9 cellular contexts compared by ENCODE assay signal in the genomic region with DNA sequence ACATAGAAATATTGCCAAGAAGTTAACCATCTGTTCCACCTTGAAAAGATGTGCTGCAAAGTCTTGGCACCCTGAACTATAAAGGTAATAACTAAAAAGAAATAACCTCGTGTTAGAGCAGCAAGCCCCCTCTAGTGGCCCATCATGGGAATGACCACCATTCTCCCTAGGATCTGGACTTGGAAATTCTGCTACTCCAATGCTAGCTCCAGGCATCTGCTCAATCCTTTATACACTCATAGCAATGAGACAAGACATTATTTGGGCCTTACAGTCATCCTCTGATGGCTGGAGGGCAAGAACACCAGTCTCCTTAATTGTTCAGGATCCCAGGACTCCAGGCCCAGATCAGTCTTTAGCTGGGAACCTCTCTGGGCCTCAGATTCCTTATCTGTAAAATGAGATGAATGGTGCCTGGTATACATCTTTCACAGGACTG.
DNase-seq lines count a peak whose midpoint lies in the region; ATAC-seq lines count a peak whose summit lies in the region.
"Had no signal": no experiment of that assay in that cellular context is flagged by ENCODE, and none has a peak within 500 bp of the region (broad histone marks: within the 10 kb centered on the region; RNA-seq: fewer than 3 reads in every experiment).

No MANE protein-coding gene starts in this region.

- intact Hi-C loops in posterior cingulate gyrus (cut with DNase I) = loop anchor here (2.0 to 10.0 kb wide), 2 partner anchors 113 to 275 kb away; no protein-coding TSS in a partner anchor

- H3K4me1 Mint-ChIP-seq in activated CD8-positive, alpha-beta memory T cell treated with anti-CD3 and anti-CD28 coated beads, Interleukin-2, amount 10 ng/mL, durations not matched to agents 7 days and 5 days = no peaks in the 10 kb centered on the region

- ATAC-seq in HG02840 (IDR thresholded peaks at IDR 0.05; ENCODE audit: low FRiP score, unreplicated experiment) = peak; percentile 60
- no peak for ATAC-seq in activated CD8-positive, alpha-beta memory T cell treated with anti-CD3 and anti-CD28 coated beads, Interleukin-2, amount 10 ng/mL, durations not matched to agents 7 days and 5 days

- no peak overlapping the region for H3K4me3 Mint-ChIP-seq in activated CD8-positive, alpha-beta memory T cell treated with anti-CD3 and anti-CD28 coated beads, Interleukin-2, amount 10 ng/mL, durations not matched to agents 7 days and 5 days
- H3K4me3 Mint-ChIP-seq: dendritic cell treated with granulocyte-macrophage colony-stimulating factor and Interleukin-4, amounts not matched to agents 40 ng/mL and 50 ng/mL, for 4 days had no signal

- no peaks in the 10 kb centered on the region for H3K9me3 Mint-ChIP-seq in activated CD8-positive, alpha-beta memory T cell treated with anti-CD3 and anti-CD28 coated beads, Interleukin-2, amount 10 ng/mL, durations not matched to agents 7 days and 5 days (ENCODE audit: low read depth)

- no peaks in the 10 kb centered on the region for H3K36me3 Mint-ChIP-seq in activated CD8-positive, alpha-beta memory T cell treated with anti-CD3 and anti-CD28 coated beads, Interleukin-2, amount 10 ng/mL, durations not matched to agents 7 days and 5 days

- no peak overlapping the region for H3K27ac Mint-ChIP-seq in activated CD8-positive, alpha-beta memory T cell treated with anti-CD3 and anti-CD28 coated beads, Interleukin-2, amount 10 ng/mL, durations not matched to agents 7 days and 5 days
- H3K27ac Mint-ChIP-seq: dendritic cell treated with granulocyte-macrophage colony-stimulating factor and Interleukin-4, amounts not matched to agents 40 ng/mL and 50 ng/mL, for 4 days had no signal

- DNase-seq in activated effector memory CD4-positive, alpha-beta T cell treated with anti-CD3 and anti-CD28 coated beads, Interleukin-2, amount 50 U/mL, for 16 hours = peak; percentile 67
- DNase-seq in activated effector memory CD4-positive, alpha-beta T cell treated with Interleukin-2 at 50 U/mL for 16 hours = no peak
- DNase-seq in NCI-H446 treated with DMSO at 0.1 percent for 48 hours (lab: John Stamatoyannopoulos, UW) (peak; percentile 88), germinal center (ENCODE audit: low spot score) (peak; percentile 30), posterior cingulate gyrus (peak in 7 of 10 donors; percentile 36 to 85 (median 57)), HuH-7.5 (ENCODE audit: low spot score) (no peak)
- peak; percentile 53 for DNase-seq in activated CD8-positive, alpha-beta memory T cell treated with anti-CD3 and anti-CD28 coated beads, Interleukin-2, amount 10 ng/mL, durations not matched to agents 7 days and 5 days

- peaks cover 13% of the 10 kb centered on the region for H3K27me3 Mint-ChIP-seq in activated CD8-positive, alpha-beta memory T cell treated with anti-CD3 and anti-CD28 coated beads, Interleukin-2, amount 10 ng/mL, durations not matched to agents 7 days and 5 days
- H3K27me3 Mint-ChIP-seq: dendritic cell treated with granulocyte-macrophage colony-stimulating factor and Interleukin-4, amounts not matched to agents 40 ng/mL and 50 ng/mL, for 4 days had no signal

- CTCF ChIA-PET in activated CD8-positive, alpha-beta memory T cell treated with anti-CD3 and anti-CD28 coated beads, Interleukin-2, amount 10 ng/mL, durations not matched to agents 7 days and 5 days (lab: Charles Lee) = interaction anchor here (0.8 to 2.1 kb wide), 11 partner anchors 11 to 381 kb away, joined by 3 to 12 read pairs (median 4); no protein-coding TSS in a partner anchor

Comparison
In these comparisons a context has a peak if more than half of its experiments do, and no peak if none do; other contexts are left out.
1. DNase-seq: peak in activated effector memory CD4-positive, alpha-beta T cell treated with anti-CD3 and anti-CD28 coated beads, Interleukin-2, amount 50 U/mL, for 16 hours (single experiment), NCI-H446 treated with DMSO at 0.1 percent for 48 hours (single experiment), activated CD8-positive, alpha-beta memory T cell treated with anti-CD3 and anti-CD28 coated beads, Interleukin-2, amount 10 ng/mL, durations not matched to agents 7 days and 5 days (single experiment), germinal center (single experiment) and posterior cingulate gyrus (7 of 10); none in activated effector memory CD4-positive, alpha-beta T cell treated with Interleukin-2 at 50 U/mL for 16 hours (single experiment) and HuH-7.5 (single experiment).